Comparison of ENCODE assay signal across 1 cellular context in the genomic region with DNA sequence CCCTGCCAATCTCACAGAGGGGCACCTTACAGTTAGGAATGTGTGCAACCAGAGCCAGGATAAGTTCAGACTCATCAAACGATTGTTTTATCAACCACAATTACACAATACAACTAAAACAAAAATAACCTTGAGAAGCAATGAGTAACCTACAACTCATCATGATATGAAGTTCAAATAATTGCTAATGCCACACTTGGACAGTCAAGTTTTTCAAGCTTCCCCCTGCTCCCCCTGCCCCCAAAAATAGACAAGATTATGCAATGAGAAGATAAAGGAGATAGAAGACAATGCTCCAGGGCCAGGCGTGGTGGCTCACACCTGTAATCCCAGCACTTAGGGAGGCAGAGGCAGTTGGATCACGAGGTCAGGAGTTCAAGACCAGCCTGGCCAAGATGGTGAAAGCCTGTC.
TF ChIP-seq lines count a peak whose summit lies in the region.

No MANE protein-coding gene starts in this region.

TF ChIP-seq in HepG2, 621 proteins besides CTCF, POLR2A, EP300 and RAD21 (continued from another document and continues in another):
- TF ChIP-seq, protein P1, sequence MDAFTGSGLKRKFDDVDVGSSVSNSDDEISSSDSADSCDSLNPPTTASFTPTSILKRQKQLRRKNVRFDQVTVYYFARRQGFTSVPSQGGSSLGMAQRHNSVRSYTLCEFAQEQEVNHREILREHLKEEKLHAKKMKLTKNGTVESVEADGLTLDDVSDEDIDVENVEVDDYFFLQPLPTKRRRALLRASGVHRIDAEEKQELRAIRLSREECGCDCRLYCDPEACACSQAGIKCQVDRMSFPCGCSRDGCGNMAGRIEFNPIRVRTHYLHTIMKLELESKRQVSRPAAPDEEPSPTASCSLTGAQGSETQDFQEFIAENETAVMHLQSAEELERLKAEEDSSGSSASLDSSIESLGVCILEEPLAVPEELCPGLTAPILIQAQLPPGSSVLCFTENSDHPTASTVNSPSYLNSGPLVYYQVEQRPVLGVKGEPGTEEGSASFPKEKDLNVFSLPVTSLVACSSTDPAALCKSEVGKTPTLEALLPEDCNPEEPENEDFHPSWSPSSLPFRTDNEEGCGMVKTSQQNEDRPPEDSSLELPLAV (CRISPR knock-in tag; conservative IDR thresholded peaks at IDR 0.05; ENCODE audit: low read depth), result no peak
- TF ChIP-seq ZNF318 (CRISPR knock-in tag; IDR thresholded peaks at IDR 0.05), result no peak
- no peak for TF ChIP-seq ZNF878 (CRISPR knock-in tag; IDR thresholded peaks at IDR 0.05)
- TF ChIP-seq PAWR (CRISPR knock-in tag; IDR thresholded peaks at IDR 0.05; ENCODE audit: borderline replicate concordance), result no peak
- TF ChIP-seq HDAC6 (IDR thresholded peaks at IDR 0.05; ENCODE audit: low read depth, low read length), result no peak
- TF ChIP-seq ZEB1 (IDR thresholded peaks at IDR 0.05; ENCODE audit: insufficient replicate concordance, low read depth), result no peak
- no peak for TF ChIP-seq ZNF788 (CRISPR knock-in tag; IDR thresholded peaks at IDR 0.05; ENCODE audit: borderline replicate concordance)
- no peak for TF ChIP-seq MED1 (CRISPR knock-in tag; IDR thresholded peaks at IDR 0.05)
- TF ChIP-seq ZNF883 (CRISPR knock-in tag; IDR thresholded peaks at IDR 0.05; ENCODE audit: not compliant biosample characterization), result no peak
- no peak for TF ChIP-seq ZNF775 (CRISPR knock-in tag; IDR thresholded peaks at IDR 0.05; ENCODE audit: borderline replicate concordance)
- TF ChIP-seq ZNF138 (CRISPR knock-in tag; IDR thresholded peaks at IDR 0.05; ENCODE audit: low read depth), result no peak
- TF ChIP-seq ZNF781 (CRISPR knock-in tag; IDR thresholded peaks at IDR 0.05; ENCODE audit: borderline replicate concordance, not compliant biosample characterization), result no peak
- no peak for TF ChIP-seq DR1 (CRISPR knock-in tag; IDR thresholded peaks at IDR 0.05)
- TF ChIP-seq XRCC5 (optimal IDR thresholded peaks at IDR 0.05; ENCODE audit: low read length), result no peak
- no peak for TF ChIP-seq YEATS2 (CRISPR knock-in tag; IDR thresholded peaks at IDR 0.05; ENCODE audit: borderline replicate concordance)
- TF ChIP-seq ZSCAN31 (CRISPR knock-in tag; IDR thresholded peaks at IDR 0.05; ENCODE audit: low read depth), result no peak
- no peak for TF ChIP-seq ZNF205 (CRISPR knock-in tag; IDR thresholded peaks at IDR 0.05)
- TF ChIP-seq NCOA5 (CRISPR knock-in tag; IDR thresholded peaks at IDR 0.05), result no peak
- no peak for TF ChIP-seq ZNF513 (CRISPR knock-in tag; conservative IDR thresholded peaks at IDR 0.05)
- no peak for TF ChIP-seq TP53 (CRISPR knock-in tag; conservative IDR thresholded peaks at IDR 0.05)
- TF ChIP-seq TOE1 (CRISPR knock-in tag; IDR thresholded peaks at IDR 0.05), result no peak
- TF ChIP-seq FUBP1 (CRISPR knock-in tag; IDR thresholded peaks at IDR 0.05; ENCODE audit: borderline replicate concordance), result no peak
- TF ChIP-seq ZNF644 (CRISPR knock-in tag; IDR thresholded peaks at IDR 0.05; ENCODE audit: low read depth), result no peak
- TF ChIP-seq ZNF292 (CRISPR knock-in tag; IDR thresholded peaks at IDR 0.05; ENCODE audit: borderline replicate concordance, low read depth), result no peak
- no peak for TF ChIP-seq ZNF263 (CRISPR knock-in tag; IDR thresholded peaks at IDR 0.05)
- TF ChIP-seq GPN1 (CRISPR knock-in tag; IDR thresholded peaks at IDR 0.05; ENCODE audit: borderline replicate concordance), result no peak
- no peak for TF ChIP-seq SATB2 (CRISPR knock-in tag; IDR thresholded peaks at IDR 0.05)
- no peak for TF ChIP-seq PRPF4 (IDR thresholded peaks at IDR 0.05; ENCODE audit: low read depth, low read length, poor library complexity, severe bottlenecking)
- no peak for TF ChIP-seq PLRG1 (conservative IDR thresholded peaks at IDR 0.05)
- TF ChIP-seq ZNF703 (CRISPR knock-in tag; IDR thresholded peaks at IDR 0.05; ENCODE audit: borderline replicate concordance), result no peak
- no peak for TF ChIP-seq MXI1 (IDR thresholded peaks at IDR 0.05; ENCODE audit: borderline replicate concordance, low read depth, low read length)
- no peak for TF ChIP-seq ZSCAN21 (CRISPR knock-in tag; IDR thresholded peaks at IDR 0.05; ENCODE audit: borderline replicate concordance)
- no peak for TF ChIP-seq ZC3H4 (CRISPR knock-in tag; IDR thresholded peaks at IDR 0.05; ENCODE audit: borderline replicate concordance)
- TF ChIP-seq, protein P2, sequence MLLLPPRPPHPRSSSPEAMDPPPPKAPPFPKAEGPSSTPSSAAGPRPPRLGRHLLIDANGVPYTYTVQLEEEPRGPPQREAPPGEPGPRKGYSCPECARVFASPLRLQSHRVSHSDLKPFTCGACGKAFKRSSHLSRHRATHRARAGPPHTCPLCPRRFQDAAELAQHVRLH (CRISPR knock-in tag; IDR thresholded peaks at IDR 0.05; ENCODE audit: borderline replicate concordance, low read depth), result no peak
- TF ChIP-seq ZNF251 (CRISPR knock-in tag; IDR thresholded peaks at IDR 0.05), result no peak
- no peak for TF ChIP-seq HNRNPL (IDR thresholded peaks at IDR 0.05; ENCODE audit: low read depth, low read length)
- TF ChIP-seq MED13 (CRISPR knock-in tag; IDR thresholded peaks at IDR 0.05), result peak; percentile 47; the same call in 1 of the 2 replicates
- TF ChIP-seq IKZF4 (CRISPR knock-in tag; IDR thresholded peaks at IDR 0.05; ENCODE audit: borderline replicate concordance, low read depth, not compliant biosample characterization), result no peak
- no peak for TF ChIP-seq WIZ (CRISPR knock-in tag; IDR thresholded peaks at IDR 0.05)
- no peak for TF ChIP-seq ZNF800 (CRISPR knock-in tag; IDR thresholded peaks at IDR 0.05)
- TF ChIP-seq MBD4 (IDR thresholded peaks at IDR 0.05; ENCODE audit: borderline replicate concordance, low read length), result no peak
- TF ChIP-seq NFE2 (CRISPR knock-in tag; IDR thresholded peaks at IDR 0.05), result no peak
- TF ChIP-seq ZNF615 (CRISPR knock-in tag; IDR thresholded peaks at IDR 0.05; ENCODE audit: borderline replicate concordance), result no peak
- no peak for TF ChIP-seq KLF15 (CRISPR knock-in tag; IDR thresholded peaks at IDR 0.05; ENCODE audit: borderline replicate concordance)
- TF ChIP-seq HMGXB3 (CRISPR knock-in tag; IDR thresholded peaks at IDR 0.05; ENCODE audit: borderline replicate concordance), result no peak
